In the genomic region with DNA sequence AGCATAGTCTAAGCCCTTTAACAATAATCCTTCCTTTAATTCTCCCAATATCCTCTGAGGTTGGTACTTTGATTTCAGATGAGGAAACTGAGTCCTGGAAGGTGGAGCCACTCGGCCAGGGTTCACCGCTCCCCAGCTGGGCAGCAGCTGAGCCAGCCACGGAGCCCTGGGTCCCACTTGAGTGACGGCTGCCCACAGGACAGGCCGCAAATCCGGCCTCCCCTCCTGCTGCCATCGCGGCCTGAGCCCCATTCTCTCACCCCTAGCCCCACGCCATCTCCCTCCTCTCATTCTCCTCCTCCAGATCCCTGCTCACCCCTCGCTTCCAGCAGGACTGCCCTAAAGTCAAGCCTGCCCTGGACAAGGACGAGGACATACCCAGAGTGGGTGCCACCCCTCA, we compare ENCODE assay signal across 29 cellular contexts.
"Had no signal": no experiment of that assay in that cellular context is flagged by ENCODE, and none has a peak within 500 bp of the region (broad histone marks: within the 10 kb centered on the region; RNA-seq: fewer than 3 reads in every experiment).

No MANE protein-coding gene starts in this region.

- DNase-seq: activated B cell treated with CpG ODN at 0.5 μM for 24 hours; activated CD4-positive, alpha-beta T cell treated with anti-CD3 and anti-CD28 coated beads, Interleukin-2, amount 50 U/mL, for 1 hour; activated CD8-positive, alpha-beta T cell treated with anti-CD3 and anti-CD28 coated beads for 36 hours; activated naive CD4-positive, alpha-beta T cell; activated T-cell treated with anti-CD3 and anti-CD28 coated beads, Interleukin-2, amount 50 U/mL, for 48 hours; anterior cingulate cortex; effector memory CD8-positive, alpha-beta T cell; head of caudate nucleus; hypothalamus; immature natural killer cell; kidney; midbrain; naive thymus-derived CD4-positive, alpha-beta T cell; ovary; SK-N-SH; stimulated activated CD4-positive, alpha-beta T cell treated with anti-CD3 and anti-CD28 coated beads, Interleukin-1b, Interleukin-23, amount 100 ng/mL, for 48 hours; stimulated activated CD4-positive, alpha-beta T cell treated with anti-CD3 and anti-CD28 coated beads, Interleukin-4, amount 100 ng/mL, for 4 hours; stimulated activated CD8-positive, alpha-beta memory T cell treated with anti-CD3 and anti-CD28 coated beads, Interleukin-4, amount 100 ng/mL, for 48 hours; stomach; T-helper 2 cell had no signal

- H3K27ac ChIP-seq: neutrophil, ovary, skin epidermis, stomach had no signal

- H3K4me2 ChIP-seq: SK-N-SH had no signal

- H3K27me3 ChIP-seq: ovary, stomach, tibial nerve had no signal

- FAIRE-seq: colon, kidney, urothelium cell line had no signal

- H3K27ac Mint-ChIP-seq: activated B cell treated with CpG ODN at 0.5 μM for 24 hours; activated CD8-positive, alpha-beta T cell treated with anti-CD3 and anti-CD28 coated beads for 36 hours; effector memory CD8-positive, alpha-beta T cell; naive thymus-derived CD4-positive, alpha-beta T cell; stimulated activated memory B cell treated with anti-CD40 and anti-IgM and Interleukin-4, amounts not matched to agents 10 μg/mL and 1 μg/mL and 100 μg/mL, for 72 hours had no signal

- H3K9me3 ChIP-seq: neutrophil, ovary, SK-N-SH, stomach, tibial nerve had no signal

- H3K27me3 Mint-ChIP-seq: activated B cell treated with CpG ODN at 0.5 μM for 24 hours; activated CD8-positive, alpha-beta T cell treated with anti-CD3 and anti-CD28 coated beads for 36 hours; effector memory CD8-positive, alpha-beta T cell; naive thymus-derived CD4-positive, alpha-beta T cell; progenitor cell of endocrine pancreas; stimulated activated memory B cell treated with anti-CD40 and anti-IgM and Interleukin-4, amounts not matched to agents 10 μg/mL and 1 μg/mL and 100 μg/mL, for 72 hours had no signal

- H3K4me3 Mint-ChIP-seq: activated B cell treated with CpG ODN at 0.5 μM for 24 hours; activated CD8-positive, alpha-beta T cell treated with anti-CD3 and anti-CD28 coated beads for 36 hours; effector memory CD8-positive, alpha-beta T cell; immature natural killer cell; naive thymus-derived CD4-positive, alpha-beta T cell; stimulated activated memory B cell treated with anti-CD40 and anti-IgM and Interleukin-4, amounts not matched to agents 10 μg/mL and 1 μg/mL and 100 μg/mL, for 72 hours had no signal

- H3K4me3 ChIP-seq: ovary, skin epidermis, stomach, tibial nerve had no signal

- ATAC-seq: activated CD8-positive, alpha-beta T cell treated with anti-CD3 and anti-CD28 coated beads for 36 hours; activated naive CD4-positive, alpha-beta T cell treated with anti-CD3 and anti-CD28 coated beads, Interleukin-2, amount 50 U/mL, for 72 hours; effector memory CD8-positive, alpha-beta T cell; naive thymus-derived CD4-positive, alpha-beta T cell; sciatic nerve; stimulated activated memory B cell treated with anti-CD40 and anti-IgM and Interleukin-4, amounts not matched to agents 10 μg/mL and 1 μg/mL and 100 μg/mL, for 72 hours had no signal

- H3K9me3 Mint-ChIP-seq: activated B cell treated with CpG ODN at 0.5 μM for 24 hours; activated CD8-positive, alpha-beta T cell treated with anti-CD3 and anti-CD28 coated beads for 36 hours; activated naive CD4-positive, alpha-beta T cell treated with anti-CD3 and anti-CD28 coated beads, Interleukin-2, amount 50 U/mL, for 72 hours; effector memory CD8-positive, alpha-beta T cell; immature natural killer cell; naive thymus-derived CD4-positive, alpha-beta T cell had no signal

- H3K36me3 ChIP-seq: neutrophil, ovary, stomach, tibial nerve had no signal

- H3K9ac ChIP-seq: SK-N-SH had no signal
